Comparison of ENCODE assay signal across 13 cellular contexts in the genomic region with DNA sequence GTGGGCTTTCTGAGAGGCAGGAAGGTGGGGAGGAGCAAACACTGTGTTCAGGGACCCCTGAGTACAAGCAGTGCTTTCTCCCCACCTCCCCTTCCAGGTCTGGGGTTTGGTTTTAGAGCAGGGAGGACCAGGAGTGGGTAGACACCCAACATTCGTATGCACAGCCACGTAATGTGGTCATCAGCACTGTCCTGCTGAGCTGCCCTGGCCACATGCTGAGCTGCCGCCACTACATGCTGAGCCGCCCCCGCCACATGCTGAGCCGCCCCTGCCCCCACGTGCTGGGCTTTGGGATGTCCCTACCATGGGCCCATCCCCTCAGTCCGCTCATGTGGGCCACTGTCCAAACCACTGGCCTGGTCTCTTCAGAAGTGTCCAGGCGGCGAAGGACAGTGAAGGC.
DNase-seq lines count a peak whose midpoint lies in the region; ATAC-seq and TF ChIP-seq lines count a peak whose summit lies in the region.
"Had no signal": no experiment of that assay in that cellular context is flagged by ENCODE, and none has a peak within 500 bp of the region (broad histone marks: within the 10 kb centered on the region; RNA-seq: fewer than 3 reads in every experiment).

No MANE protein-coding gene starts in this region.

- H2BK15ac ChIP-seq in neuronal stem cell (ENCODE audit: low read length), result no peak overlapping the region

- TF ChIP-seq CTCF in WERI-Rb-1 (IDR thresholded peaks at IDR 0.05; ENCODE audit: low read depth, low read length) (no peak), esophagus muscularis mucosa (IDR thresholded peaks at IDR 0.05) (no peak), lower lobe of right lung (IDR thresholded peaks at IDR 0.05) (no peak)

- no peaks in the 10 kb centered on the region for H3K36me3 ChIP-seq in WERI-Rb-1
- no peaks in the 10 kb centered on the region for H3K36me3 ChIP-seq in esophagus muscularis mucosa
- H3K36me3 ChIP-seq in neuronal stem cell (replicated peaks in 1 of 2; ENCODE audit: control insufficient read depth in 2 of 2, insufficient read depth in 2 of 2, low read length in 2 of 2), result no peaks in the 10 kb centered on the region
- H3K36me3 ChIP-seq in lower lobe of right lung, result no peaks in the 10 kb centered on the region
- H3K36me3 ChIP-seq: BLaER1 had no signal

- H2BK120ac ChIP-seq in neuronal stem cell (ENCODE audit: low read depth, low read length), result no peak overlapping the region

- no peak for TF ChIP-seq POLR2A in esophagus muscularis mucosa (IDR thresholded peaks at IDR 0.05; ENCODE audit: low read depth)

- H3K23ac ChIP-seq in neuronal stem cell (ENCODE audit: low read depth, low read length, poor library complexity), result no peak overlapping the region

- intact Hi-C loops in esophagus muscularis mucosa (cut with DNase I), result no loop called here
- intact Hi-C loops in lower lobe of right lung (cut with DNase I), result no loop called here

- H4K91ac ChIP-seq in neuronal stem cell (ENCODE audit: low read depth, low read length, poor library complexity), result no peak overlapping the region

- no peak overlapping the region for H3K18ac ChIP-seq in neuronal stem cell (ENCODE audit: low read length)

- H3K9me3 ChIP-seq in WERI-Rb-1 (ENCODE audit: severe bottlenecking), result peaks cover 3% of the 10 kb centered on the region
- no peaks in the 10 kb centered on the region for H3K9me3 ChIP-seq in esophagus muscularis mucosa
- H3K9me3 ChIP-seq in neuronal stem cell (replicated peaks in 1 of 2; ENCODE audit: control insufficient read depth in 2 of 2, insufficient read depth in 1 of 2, low read depth in 1 of 2, low read length in 2 of 2), result peaks cover 0 to 2% of the 10 kb centered on the region in 2 donors
- no peaks in the 10 kb centered on the region for H3K9me3 ChIP-seq in lower lobe of right lung

- no peak overlapping the region for H2AK5ac ChIP-seq in neuronal stem cell (ENCODE audit: low read depth, low read length)

- no peak for ATAC-seq in lower lobe of right lung
- ATAC-seq: GM23338 had no signal

- no peak overlapping the region for H2BK5ac ChIP-seq in neuronal stem cell (ENCODE audit: low read length)

- H2BK12ac ChIP-seq in neuronal stem cell (ENCODE audit: low read length), result no peak overlapping the region

- H3K4me2 ChIP-seq in neuronal stem cell (ENCODE audit: insufficient read depth, low read length, poor library complexity, severe bottlenecking), result no peak overlapping the region
- H3K4me2 ChIP-seq: GM23338 had no signal

- H3K79me1 ChIP-seq in neuronal stem cell (ENCODE audit: low read depth, low read length), result no peaks in the 10 kb centered on the region

- 87% methylated on average over 7 of the region's 10 CpGs for WGBS in esophagus muscularis mucosa
- WGBS in neuronal stem cell (ENCODE audit: extremely low coverage in 2 of 2, insufficient read length in 2 of 2, insufficient replicate concordance in 1 of 2), 2 donors, result no CpG with 5 or more reads among the region's 10 CpGs

- H4K8ac ChIP-seq in neuronal stem cell (ENCODE audit: low read depth, low read length), result no peak overlapping the region

- H3K14ac ChIP-seq in neuronal stem cell (ENCODE audit: low read length), result peak overlapping the region; percentile 47

- H3K4me3 ChIP-seq in WERI-Rb-1 (ENCODE audit: low read depth, low read length) (no peak overlapping the region), esophagus muscularis mucosa (no peak overlapping the region), neuronal stem cell (ENCODE audit: low read length in 2 of 2) (no peak overlapping the region), lower lobe of right lung (no peak overlapping the region)
- H3K4me3 ChIP-seq: BLaER1, GM23338 had no signal

- H3K27ac ChIP-seq in WERI-Rb-1 (peak overlapping the region; percentile 70), esophagus muscularis mucosa (replicated peaks in 1 of 4) (no peak overlapping the region), neuronal stem cell (replicated peaks; ENCODE audit: low read length) (no peak overlapping the region), lower lobe of right lung (no peak overlapping the region)
- H3K27ac ChIP-seq: BLaER1 had no signal

- DNase-seq in WERI-Rb-1 (no peak), esophagus muscularis mucosa (ENCODE audit: extremely low spot score) (peak; percentile 66), neuronal stem cell (ENCODE audit: low spot score) (no peak), lower lobe of right lung (no peak), NCI-H1048 (lab: John Stamatoyannopoulos, UW) (no peak), NCI-H345 treated with DMSO at 0.1 percent for 48 hours (lab: John Stamatoyannopoulos, UW; ENCODE audit: unreplicated experiment) (no peak)
- DNase-seq: Calu3; CD4-positive, CD25-positive, alpha-beta regulatory T cell; DMS 273 treated with DMSO at 0.1 percent for 48 hours; H7 had no signal

- no peak overlapping the region for H2AFZ ChIP-seq in neuronal stem cell (ENCODE audit: low read length)
- H2AFZ ChIP-seq: GM23338 had no signal

- H3K4me1 ChIP-seq in esophagus muscularis mucosa, result peaks cover 0 to 16% (median 15%) of the 10 kb centered on the region in 4 donors
- H3K4me1 ChIP-seq in neuronal stem cell (ENCODE audit: control insufficient read depth in 2 of 2, insufficient read depth in 1 of 2, low read depth in 1 of 2, low read length in 2 of 2), result no peaks in the 10 kb centered on the region
- no peaks in the 10 kb centered on the region for H3K4me1 ChIP-seq in lower lobe of right lung

- TF ChIP-seq RAD21 in Ishikawa (IDR thresholded peaks at IDR 0.05; ENCODE audit: low read depth), result no peak

- TF ChIP-seq EP300 in Ishikawa (IDR thresholded peaks at IDR 0.05; ENCODE audit: borderline replicate concordance) (peak; percentile 48; the same call in 1 of the 2 replicates), esophagus muscularis mucosa (IDR thresholded peaks at IDR 0.05) (no peak)

- H3K27me3 ChIP-seq in WERI-Rb-1 (ENCODE audit: insufficient read depth, low read depth, severe bottlenecking) (no peaks in the 10 kb centered on the region), esophagus muscularis mucosa (no peaks in the 10 kb centered on the region), neuronal stem cell (ENCODE audit: control insufficient read depth in 3 of 3, insufficient read depth in 3 of 3, low read depth in 1 of 3, low read length in 3 of 3) (no peaks in the 10 kb centered on the region), lower lobe of right lung (ENCODE audit: low read depth) (no peaks in the 10 kb centered on the region)
- H3K27me3 ChIP-seq: BLaER1 had no signal

- H3K4ac ChIP-seq in neuronal stem cell (ENCODE audit: low read length), result no peak overlapping the region

- H3K9ac ChIP-seq in neuronal stem cell (ENCODE audit: low read depth, low read length, poor library complexity), result no peak overlapping the region
- H3K9ac ChIP-seq: BLaER1 had no signal

TF ChIP-seq in Ishikawa, 13 proteins besides CTCF, POLR2A, EP300 and RAD21:
- TF ChIP-seq EGR1 (IDR thresholded peaks at IDR 0.05) (peak; percentile 46; the same call in 1 of the 2 replicates), USF1 (IDR thresholded peaks at IDR 0.05) (0 out of 2 replicates have a peak, but pooled peaks have one; percentile 10), MAX (IDR thresholded peaks at IDR 0.05) (no peak), YY1 (IDR thresholded peaks at IDR 0.05; ENCODE audit: low read depth) (no peak), TAF1 (IDR thresholded peaks at IDR 0.05; ENCODE audit: low read depth) (no peak), TCF12 (IDR thresholded peaks at IDR 0.05; ENCODE audit: low read depth) (peak; percentile 34; the same call in 1 of the 2 replicates)
- TF ChIP-seq, protein P1, sequence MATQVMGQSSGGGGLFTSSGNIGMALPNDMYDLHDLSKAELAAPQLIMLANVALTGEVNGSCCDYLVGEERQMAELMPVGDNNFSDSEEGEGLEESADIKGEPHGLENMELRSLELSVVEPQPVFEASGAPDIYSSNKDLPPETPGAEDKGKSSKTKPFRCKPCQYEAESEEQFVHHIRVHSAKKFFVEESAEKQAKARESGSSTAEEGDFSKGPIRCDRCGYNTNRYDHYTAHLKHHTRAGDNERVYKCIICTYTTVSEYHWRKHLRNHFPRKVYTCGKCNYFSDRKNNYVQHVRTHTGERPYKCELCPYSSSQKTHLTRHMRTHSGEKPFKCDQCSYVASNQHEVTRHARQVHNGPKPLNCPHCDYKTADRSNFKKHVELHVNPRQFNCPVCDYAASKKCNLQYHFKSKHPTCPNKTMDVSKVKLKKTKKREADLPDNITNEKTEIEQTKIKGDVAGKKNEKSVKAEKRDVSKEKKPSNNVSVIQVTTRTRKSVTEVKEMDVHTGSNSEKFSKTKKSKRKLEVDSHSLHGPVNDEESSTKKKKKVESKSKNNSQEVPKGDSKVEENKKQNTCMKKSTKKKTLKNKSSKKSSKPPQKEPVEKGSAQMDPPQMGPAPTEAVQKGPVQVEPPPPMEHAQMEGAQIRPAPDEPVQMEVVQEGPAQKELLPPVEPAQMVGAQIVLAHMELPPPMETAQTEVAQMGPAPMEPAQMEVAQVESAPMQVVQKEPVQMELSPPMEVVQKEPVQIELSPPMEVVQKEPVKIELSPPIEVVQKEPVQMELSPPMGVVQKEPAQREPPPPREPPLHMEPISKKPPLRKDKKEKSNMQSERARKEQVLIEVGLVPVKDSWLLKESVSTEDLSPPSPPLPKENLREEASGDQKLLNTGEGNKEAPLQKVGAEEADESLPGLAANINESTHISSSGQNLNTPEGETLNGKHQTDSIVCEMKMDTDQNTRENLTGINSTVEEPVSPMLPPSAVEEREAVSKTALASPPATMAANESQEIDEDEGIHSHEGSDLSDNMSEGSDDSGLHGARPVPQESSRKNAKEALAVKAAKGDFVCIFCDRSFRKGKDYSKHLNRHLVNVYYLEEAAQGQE (IDR thresholded peaks at IDR 0.05; ENCODE audit: low read depth), result no peak
